Comparison of ENCODE assay signal across 19 cellular contexts in the genomic region with DNA sequence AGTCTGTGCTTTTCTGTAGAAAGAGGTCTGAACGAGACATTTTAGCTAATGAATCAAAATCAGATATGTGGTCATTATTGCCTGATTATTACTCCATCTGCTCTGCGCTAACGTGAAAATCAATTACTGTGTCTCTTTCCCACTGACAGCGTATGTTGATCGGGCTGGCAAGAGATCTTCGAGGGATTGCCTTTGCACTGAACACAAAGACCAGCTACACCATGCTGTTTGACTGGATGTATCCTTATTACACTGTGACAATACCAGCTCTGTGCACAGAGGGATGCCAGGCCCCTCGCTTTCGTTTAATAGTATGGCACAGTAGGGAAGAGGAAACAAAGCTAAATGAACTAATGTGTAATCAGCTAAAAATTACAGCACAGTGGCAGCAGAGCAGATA.
DNase-seq lines count a peak whose midpoint lies in the region; ATAC-seq lines count a peak whose summit lies in the region.
"Had no signal": no experiment of that assay in that cellular context is flagged by ENCODE, and none has a peak within 500 bp of the region (broad histone marks: within the 10 kb centered on the region; RNA-seq: fewer than 3 reads in every experiment).

No MANE protein-coding gene starts in this region.

- DNase-seq in NCI-H748 (lab: John Stamatoyannopoulos, UW; ENCODE audit: unreplicated experiment), result peak; percentile 34
- DNase-seq in NCI-H748 treated with DMSO at 0.1 percent for 48 hours (lab: John Stamatoyannopoulos, UW), result no peak
- peak; percentile 70 for DNase-seq in SK-N-DZ (ENCODE audit: low spot score)
- peak; percentile 57 for DNase-seq in medulla oblongata (ENCODE audit: extremely low spot score)
- DNase-seq in stimulated activated CD4-positive, alpha-beta T cell treated with anti-CD3 and anti-CD28 coated beads, Interleukin-2, amount 100 ng/mL, for 24 hours, result no peak
- DNase-seq: Calu3, HFFc6, MG63, NCI-H1092 treated with DMSO at 0.1 percent for 48 hours, NCI-H2029 treated with DMSO at 0.1 percent for 48 hours, NCI-H345, NCI-H774, T-helper 2 cell had no signal

- ATAC-seq in HG02885 (IDR thresholded peaks at IDR 0.05; ENCODE audit: poor library complexity, unreplicated experiment) (no peak), GM21529 (IDR thresholded peaks at IDR 0.05; ENCODE audit: unreplicated experiment) (no peak), HG02840 (IDR thresholded peaks at IDR 0.05; ENCODE audit: low FRiP score, unreplicated experiment) (no peak)
- ATAC-seq: GM12878, Panc1, Right ventricle myocardium inferior had no signal

Comparison
In these comparisons a context has a peak if more than half of its experiments do, and no peak if none do; other contexts are left out.
1. DNase-seq: peak in NCI-H748 (single experiment), SK-N-DZ (single experiment) and medulla oblongata (single experiment); none in NCI-H748 treated with DMSO at 0.1 percent for 48 hours (single experiment) and stimulated activated CD4-positive, alpha-beta T cell treated with anti-CD3 and anti-CD28 coated beads, Interleukin-2, amount 100 ng/mL, for 24 hours (0 of 2).